19 cellular contexts compared by ENCODE assay signal in the genomic region with DNA sequence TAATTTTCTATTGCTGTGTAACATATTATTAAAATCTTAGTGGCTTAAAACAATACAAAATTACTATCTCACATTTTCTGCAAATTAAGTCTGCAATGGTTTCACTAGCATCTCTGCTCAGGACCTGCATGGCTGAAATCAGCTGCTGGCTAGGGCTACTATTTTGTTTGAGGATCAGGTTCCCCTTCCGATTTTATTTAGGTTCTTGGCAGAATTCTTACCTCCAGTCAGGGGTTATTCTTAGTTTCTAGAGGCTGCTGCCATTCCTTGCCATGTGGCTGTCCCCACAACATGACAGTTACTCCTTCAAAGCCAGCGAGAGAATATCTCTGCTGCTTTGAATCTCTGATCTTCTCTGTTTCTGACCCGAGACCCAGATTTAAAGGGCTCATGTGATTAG.
DNase-seq lines count a peak whose midpoint lies in the region; ATAC-seq and TF ChIP-seq lines count a peak whose summit lies in the region.
"Had no signal": no experiment of that assay in that cellular context is flagged by ENCODE, and none has a peak within 500 bp of the region (broad histone marks: within the 10 kb centered on the region; RNA-seq: fewer than 3 reads in every experiment).

No MANE protein-coding gene starts in this region.

- no peaks in the 10 kb centered on the region for H3K79me2 ChIP-seq in Karpas-422 (ENCODE audit: low read length)

- H3K27me3 Mint-ChIP-seq in progenitor cell of endocrine pancreas: no peaks in the 10 kb centered on the region
- H3K27me3 Mint-ChIP-seq: B cell; CD4-positive, alpha-beta T cell had no signal

- no peaks in the 10 kb centered on the region for H3K36me3 Mint-ChIP-seq in progenitor cell of endocrine pancreas (ENCODE audit: insufficient read depth)
- H3K36me3 Mint-ChIP-seq: CD8-positive, alpha-beta T cell had no signal

- H3K27ac Mint-ChIP-seq in progenitor cell of endocrine pancreas: no peak overlapping the region
- H3K27ac Mint-ChIP-seq: B cell; CD4-positive, alpha-beta T cell; CD8-positive, alpha-beta T cell had no signal

- H3K9me3 ChIP-seq in Karpas-422 (ENCODE audit: low read length): no peaks in the 10 kb centered on the region
- H3K9me3 ChIP-seq in psoas muscle: no peaks in the 10 kb centered on the region
- H3K9me3 ChIP-seq in skeletal muscle tissue (ENCODE audit: control insufficient read depth in 3 of 3, low read length in 3 of 3): no peaks in the 10 kb centered on the region
- H3K9me3 ChIP-seq: A549, Caco-2 had no signal

- TF ChIP-seq CTCF in psoas muscle (IDR thresholded peaks at IDR 0.05): no peak
- TF ChIP-seq CTCF in progenitor cell of endocrine pancreas (IDR thresholded peaks at IDR 0.05; ENCODE audit: unreplicated experiment): no peak

- no peak overlapping the region for H3K9ac ChIP-seq in Karpas-422 (ENCODE audit: low read length)
- peak overlapping the region; percentile 17 to 65 (median 25) for H3K9ac ChIP-seq in skeletal muscle tissue (ENCODE audit: low read depth in 1 of 3, low read length in 3 of 3)
- H3K9ac ChIP-seq: BLaER1 treated with 17β-estradiol and CSF1 and Interleukin-3, amounts not matched to agents 10 nM and 100 nM had no signal

- DNase-seq in NCI-H82 (lab: John Stamatoyannopoulos, UW) (peak; percentile 14), NCI-H82 treated with DMSO at 0.1 percent for 48 hours (lab: John Stamatoyannopoulos, UW; ENCODE audit: unreplicated experiment) (no peak), Karpas-422 (peak; percentile 53), psoas muscle (no peak), Kasumi-1 (lab: John Stamatoyannopoulos, UW) (no peak), progenitor cell of endocrine pancreas (ENCODE audit: low spot score, unreplicated experiment) (no peak)
- DNase-seq: AML-193; Caco-2; Calu3; CD4-positive, alpha-beta T cell; CD8-positive, alpha-beta T cell; DMS79 treated with DMSO at 0.1 percent for 48 hours; GF-D8 had no signal

- 25 to 30% (median 27%) methylated on average over 3 of the region's 3 CpGs for WGBS in psoas muscle, 3 donors

- H3K9me3 Mint-ChIP-seq in progenitor cell of endocrine pancreas (ENCODE audit: low read depth): peaks cover 3% of the 10 kb centered on the region
- H3K9me3 Mint-ChIP-seq: CD4-positive, alpha-beta T cell had no signal

- no peak overlapping the region for H3K27ac ChIP-seq in Karpas-422 (ENCODE audit: low read length)
- H3K27ac ChIP-seq in psoas muscle: peak overlapping the region; percentile 80
- peak overlapping the region; percentile 86 for H3K27ac ChIP-seq in skeletal muscle tissue (ENCODE audit: low read depth, low read length)
- H3K27ac ChIP-seq: 22Rv1, A549, C4-2B had no signal

- H3K36me3 ChIP-seq in Karpas-422 (ENCODE audit: insufficient read depth, low read length) (no peaks in the 10 kb centered on the region), psoas muscle (ENCODE audit: insufficient read depth in 1 of 2, low read depth in 1 of 2) (no peaks in the 10 kb centered on the region), skeletal muscle tissue (ENCODE audit: control insufficient read depth in 3 of 3, insufficient read depth in 3 of 3, low read length in 3 of 3) (no peaks in the 10 kb centered on the region)
- H3K36me3 ChIP-seq: BLaER1 treated with 17β-estradiol and CSF1 and Interleukin-3, amounts not matched to agents 10 nM and 100 nM had no signal

- H3K4me3 ChIP-seq in Karpas-422 (ENCODE audit: low read length) (no peak overlapping the region), psoas muscle (peak overlapping the region; percentile 35), skeletal muscle tissue (ENCODE audit: low read length in 3 of 3) (peak overlapping the region in 1 of 3 donors; percentile 34)
- H3K4me3 ChIP-seq: A549; BLaER1 treated with 17β-estradiol and CSF1 and Interleukin-3, amounts not matched to agents 10 nM and 100 nM had no signal

- peak overlapping the region; percentile 36 for H3K4me2 ChIP-seq in Karpas-422 (ENCODE audit: low read depth, low read length, poor library complexity, severe bottlenecking)
- H3K4me2 ChIP-seq: A549 had no signal

- intact Hi-C loops in psoas muscle (cut with DNase I): no loop called here

- peak; percentile 59 to 99 (median 95) for ATAC-seq in psoas muscle
- ATAC-seq: A549; CD8-positive, alpha-beta T cell had no signal

- H3K4me3 Mint-ChIP-seq in progenitor cell of endocrine pancreas (ENCODE audit: low read depth): no peak overlapping the region
- H3K4me3 Mint-ChIP-seq: B cell; CD4-positive, alpha-beta T cell; CD8-positive, alpha-beta T cell had no signal

- H3K4me1 Mint-ChIP-seq in progenitor cell of endocrine pancreas (ENCODE audit: low read depth): no peaks in the 10 kb centered on the region
- H3K4me1 Mint-ChIP-seq: B cell had no signal

- H4K20me1 ChIP-seq in Karpas-422 (ENCODE audit: insufficient read depth, low read depth, low read length): no peaks in the 10 kb centered on the region
- H4K20me1 ChIP-seq: BLaER1 treated with 17β-estradiol and CSF1 and Interleukin-3, amounts not matched to agents 10 nM and 100 nM had no signal

- H2AFZ ChIP-seq in Karpas-422 (ENCODE audit: low read length): peak overlapping the region; percentile 77; the same call in 1 of the 2 replicates

- H3K4me1 ChIP-seq in Karpas-422 (ENCODE audit: low read length) (peaks cover 24% of the 10 kb centered on the region), psoas muscle (peaks cover 17% of the 10 kb centered on the region), skeletal muscle tissue (ENCODE audit: control insufficient read depth in 3 of 3, insufficient read depth in 3 of 3, low read length in 3 of 3) (peaks cover 5 to 11% (median 7%) of the 10 kb centered on the region in 3 donors)
- H3K4me1 ChIP-seq: A549, Caco-2 had no signal

- H3K9me2 ChIP-seq in Karpas-422 (replicated peaks; ENCODE audit: insufficient read depth, low read length): no peaks in the 10 kb centered on the region

- no peaks in the 10 kb centered on the region for H3K27me3 ChIP-seq in Karpas-422 (ENCODE audit: low read length)
- H3K27me3 ChIP-seq in psoas muscle (ENCODE audit: insufficient read depth in 3 of 3, low read length in 2 of 3): no peaks in the 10 kb centered on the region
- no peaks in the 10 kb centered on the region for H3K27me3 ChIP-seq in skeletal muscle tissue (ENCODE audit: control insufficient read depth in 3 of 3, insufficient read depth in 3 of 3, low read length in 3 of 3)
- H3K27me3 ChIP-seq: BLaER1 treated with 17β-estradiol and CSF1 and Interleukin-3, amounts not matched to agents 10 nM and 100 nM had no signal

Comparison
In these comparisons a context has a peak if more than half of its experiments do, and no peak if none do; other contexts are left out.
1. DNase-seq: peak in NCI-H82 (single experiment) and Karpas-422 (single experiment); none in NCI-H82 treated with DMSO at 0.1 percent for 48 hours (single experiment), psoas muscle (0 of 2), Kasumi-1 (0 of 2) and progenitor cell of endocrine pancreas (single experiment).